25 cellular contexts compared by ENCODE assay signal in genomic region chr10:110577056-110577455, GRCh38.
"Had no signal": no experiment of that assay in that cellular context is flagged by ENCODE, and none has a peak within 500 bp of the region (broad histone marks: within the 10 kb centered on the region; RNA-seq: fewer than 3 reads in every experiment).

No MANE protein-coding gene starts in this region.

- H3K4me3 Mint-ChIP-seq: activated CD4-positive, alpha-beta memory T cell treated with anti-CD3 and anti-CD28 coated beads, Interleukin-2, amount 10 ng/mL, durations not matched to agents 7 days and 5 days; activated CD4-positive, alpha-beta T cell treated with anti-CD3 and anti-CD28 coated beads for 36 hours; activated naive CD4-positive, alpha-beta T cell treated with anti-CD3 and anti-CD28 coated beads for 36 hours; activated T-cell treated with anti-CD3 and anti-CD28 coated beads, Interleukin-2, amount 50 U/mL, for 72 hours; naive thymus-derived CD4-positive, alpha-beta T cell; neural crest cell; stimulated activated memory B cell treated with anti-CD40 and anti-IgM and Interleukin-4, amounts not matched to agents 10 μg/mL and 1 μg/mL and 100 μg/mL, for 72 hours; T-cell had no signal

- H3K36me3 ChIP-seq: uterus had no signal

- H3K9me3 ChIP-seq: heart right ventricle, right lobe of liver, testis, uterus had no signal

- DNase-seq: activated CD4-positive, alpha-beta memory T cell treated with anti-CD3 and anti-CD28 coated beads, Interleukin-2, amount 10 ng/mL, durations not matched to agents 7 days and 5 days; activated CD4-positive, alpha-beta T cell treated with anti-CD3 and anti-CD28 coated beads for 36 hours; activated effector memory CD4-positive, alpha-beta T cell treated with Interleukin-2 at 50 U/mL for 16 hours; activated naive CD4-positive, alpha-beta T cell treated with anti-CD3 and anti-CD28 coated beads for 36 hours; activated T-cell treated with anti-CD3 and anti-CD28 coated beads, Interleukin-2, amount 50 U/mL, for 72 hours; aorta; brain microvascular endothelial cell; central memory CD4-positive, alpha-beta T cell; effector memory CD4-positive, alpha-beta T cell; heart right ventricle; kidney; naive thymus-derived CD4-positive, alpha-beta T cell; occipital lobe; posterior cingulate gyrus; right lobe of liver; small intestine; stimulated activated CD4-positive, alpha-beta T cell treated with anti-CD3 and anti-CD28 coated beads, Interleukin-15, amount 100 ng/mL, for 24 hours; T-cell; testis; trophoblast cell; uterus had no signal

- H3K27me3 Mint-ChIP-seq: activated CD4-positive, alpha-beta memory T cell treated with anti-CD3 and anti-CD28 coated beads, Interleukin-2, amount 10 ng/mL, durations not matched to agents 7 days and 5 days; activated CD4-positive, alpha-beta T cell treated with anti-CD3 and anti-CD28 coated beads for 36 hours; naive thymus-derived CD4-positive, alpha-beta T cell; stimulated activated memory B cell treated with anti-CD40 and anti-IgM and Interleukin-4, amounts not matched to agents 10 μg/mL and 1 μg/mL and 100 μg/mL, for 72 hours; T-cell had no signal

- ATAC-seq: activated CD4-positive, alpha-beta T cell treated with anti-CD3 and anti-CD28 coated beads for 36 hours; activated T-cell treated with anti-CD3 and anti-CD28 coated beads, Interleukin-2, amount 50 U/mL, for 72 hours; heart right ventricle; left lobe of liver; naive thymus-derived CD4-positive, alpha-beta T cell; right lobe of liver; stimulated activated memory B cell treated with anti-CD40 and anti-IgM and Interleukin-4, amounts not matched to agents 10 μg/mL and 1 μg/mL and 100 μg/mL, for 72 hours; T-cell had no signal

- H3K27ac ChIP-seq: right lobe of liver, testis, uterus had no signal

- H3K27me3 ChIP-seq: brain microvascular endothelial cell, heart right ventricle, right lobe of liver, testis, uterus had no signal

- H3K4me3 ChIP-seq: heart right ventricle, lung, right lobe of liver, testis, uterus had no signal

- H3K4me1 ChIP-seq: right lobe of liver, testis had no signal

- H3K27ac Mint-ChIP-seq: activated CD4-positive, alpha-beta memory T cell treated with anti-CD3 and anti-CD28 coated beads, Interleukin-2, amount 10 ng/mL, durations not matched to agents 7 days and 5 days; stimulated activated memory B cell treated with anti-CD40 and anti-IgM and Interleukin-4, amounts not matched to agents 10 μg/mL and 1 μg/mL and 100 μg/mL, for 72 hours; T-cell had no signal

- H3K9me3 Mint-ChIP-seq: activated CD4-positive, alpha-beta memory T cell treated with anti-CD3 and anti-CD28 coated beads, Interleukin-2, amount 10 ng/mL, durations not matched to agents 7 days and 5 days; activated naive CD4-positive, alpha-beta T cell treated with anti-CD3 and anti-CD28 coated beads for 36 hours; activated T-cell treated with anti-CD3 and anti-CD28 coated beads, Interleukin-2, amount 50 U/mL, for 72 hours; naive thymus-derived CD4-positive, alpha-beta T cell; neural crest cell; stimulated activated memory B cell treated with anti-CD40 and anti-IgM and Interleukin-4, amounts not matched to agents 10 μg/mL and 1 μg/mL and 100 μg/mL, for 72 hours; T-cell had no signal
